ENCODE assay signal across 1 cellular context in genomic region chr1:149848811-149849210, GRCh38.
TF ChIP-seq lines count a peak whose summit lies in the region.

No MANE protein-coding gene starts in this region.

TF ChIP-seq in IMR-90, 13 proteins besides CTCF, POLR2A, EP300 and RAD21 (continued from another document):
- no peak for TF ChIP-seq CHD1 (IDR thresholded peaks at IDR 0.05; ENCODE audit: low read depth, low read length)
